In the genomic region with DNA sequence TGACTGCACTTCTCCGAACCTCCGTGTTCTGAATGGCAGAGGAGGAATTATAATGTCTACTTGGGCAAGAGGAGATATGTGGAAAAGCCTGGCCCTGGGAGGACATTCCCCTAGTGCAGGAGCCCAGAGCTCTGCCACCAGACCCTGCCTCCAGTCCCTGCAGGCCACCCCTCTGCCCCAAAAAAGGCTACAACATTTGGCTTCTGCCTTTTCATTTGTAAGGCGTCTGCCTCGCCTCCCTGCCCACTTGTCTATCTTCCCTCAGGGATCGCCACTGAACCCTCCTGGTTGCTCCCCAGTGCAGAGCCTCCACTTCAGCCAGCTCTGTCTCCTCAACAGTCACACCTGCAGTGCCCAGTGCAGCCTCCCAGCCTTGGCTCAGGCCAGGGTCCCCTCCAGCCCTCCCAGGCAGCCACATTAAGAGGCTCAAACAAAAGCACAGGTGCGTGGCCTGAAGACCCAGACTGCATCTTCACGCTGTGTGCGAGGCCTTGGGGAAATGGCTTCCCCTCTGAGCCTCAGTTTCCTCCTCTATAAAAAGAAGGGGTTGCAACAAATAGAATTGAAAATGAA, we compare ENCODE assay signal across 20 cellular contexts.
"Had no signal": no experiment of that assay in that cellular context is flagged by ENCODE, and none has a peak within 500 bp of the region (broad histone marks: within the 10 kb centered on the region; RNA-seq: fewer than 3 reads in every experiment).

No MANE protein-coding gene starts in this region.

- H3K4me1 Mint-ChIP-seq: natural killer cell had no signal

- H3K27me3 ChIP-seq: ovary, right atrium auricular region, testis, upper lobe of left lung had no signal

- H3K4me1 ChIP-seq: psoas muscle, testis had no signal

- H3K27ac ChIP-seq: ovary, psoas muscle, right atrium auricular region, skin epidermis, testis, upper lobe of left lung had no signal

- H3K4me3 ChIP-seq: lung, ovary, psoas muscle, right atrium auricular region, skin epidermis, testis, upper lobe of left lung had no signal

- H3K36me3 Mint-ChIP-seq: mesothelial cell of epicardium; natural killer cell; stimulated activated effector memory CD8-positive, alpha-beta T cell treated with anti-CD3 and anti-CD28 coated beads, Interleukin-12 subunit alpha, Interleukin-12 subunit beta, amount 100 ng/mL, for 72 hours had no signal

- H3K36me3 ChIP-seq: ovary, right atrium auricular region, upper lobe of left lung had no signal

- H3K9me3 ChIP-seq: ovary, psoas muscle, right atrium auricular region, testis, upper lobe of left lung had no signal

- DNase-seq: activated CD4-positive, alpha-beta T cell treated with anti-CD3 and anti-CD28 coated beads for 4 hours; activated CD4-positive, alpha-beta T cell treated with anti-CD3 and anti-CD28 coated beads, Interleukin-2, amount 50 U/mL, for 48 hours; activated effector memory CD4-positive, alpha-beta T cell treated with anti-CD3 and anti-CD28 coated beads, Interleukin-2, amount 50 U/mL, for 16 hours; activated naive CD4-positive, alpha-beta T cell treated with anti-CD3 and anti-CD28 coated beads, Interleukin-2, amount 50 U/mL, for 16 hours; activated naive CD8-positive, alpha-beta T cell treated with anti-CD3 and anti-CD28 coated beads, Interleukin-2, amount 50 U/mL, for 24 hours; effector CD4-positive, alpha-beta T cell; erythroblast; kidney; natural killer cell; ovary; psoas muscle; stimulated activated CD4-positive, alpha-beta T cell treated with anti-CD3 and anti-CD28 coated beads, Interleukin-2, amount 100 ng/mL, for 24 hours; T-helper 9 cell; testis; upper lobe of left lung had no signal

- H3K27ac Mint-ChIP-seq: activated naive CD8-positive, alpha-beta T cell treated with anti-CD3 and anti-CD28 coated beads, Interleukin-2, amount 50 U/mL, for 24 hours; mesothelial cell of epicardium; natural killer cell; stimulated activated effector memory CD8-positive, alpha-beta T cell treated with anti-CD3 and anti-CD28 coated beads, Interleukin-12 subunit alpha, Interleukin-12 subunit beta, amount 100 ng/mL, for 72 hours had no signal

- ATAC-seq: natural killer cell, psoas muscle had no signal

- H3K4me3 Mint-ChIP-seq: activated naive CD8-positive, alpha-beta T cell treated with anti-CD3 and anti-CD28 coated beads, Interleukin-2, amount 50 U/mL, for 24 hours; mesothelial cell of epicardium; natural killer cell; stimulated activated effector memory CD8-positive, alpha-beta T cell treated with anti-CD3 and anti-CD28 coated beads, Interleukin-12 subunit alpha, Interleukin-12 subunit beta, amount 100 ng/mL, for 72 hours had no signal

- H3K9me3 Mint-ChIP-seq: natural killer cell had no signal
